8 cellular contexts compared by ENCODE assay signal in the genomic region with DNA sequence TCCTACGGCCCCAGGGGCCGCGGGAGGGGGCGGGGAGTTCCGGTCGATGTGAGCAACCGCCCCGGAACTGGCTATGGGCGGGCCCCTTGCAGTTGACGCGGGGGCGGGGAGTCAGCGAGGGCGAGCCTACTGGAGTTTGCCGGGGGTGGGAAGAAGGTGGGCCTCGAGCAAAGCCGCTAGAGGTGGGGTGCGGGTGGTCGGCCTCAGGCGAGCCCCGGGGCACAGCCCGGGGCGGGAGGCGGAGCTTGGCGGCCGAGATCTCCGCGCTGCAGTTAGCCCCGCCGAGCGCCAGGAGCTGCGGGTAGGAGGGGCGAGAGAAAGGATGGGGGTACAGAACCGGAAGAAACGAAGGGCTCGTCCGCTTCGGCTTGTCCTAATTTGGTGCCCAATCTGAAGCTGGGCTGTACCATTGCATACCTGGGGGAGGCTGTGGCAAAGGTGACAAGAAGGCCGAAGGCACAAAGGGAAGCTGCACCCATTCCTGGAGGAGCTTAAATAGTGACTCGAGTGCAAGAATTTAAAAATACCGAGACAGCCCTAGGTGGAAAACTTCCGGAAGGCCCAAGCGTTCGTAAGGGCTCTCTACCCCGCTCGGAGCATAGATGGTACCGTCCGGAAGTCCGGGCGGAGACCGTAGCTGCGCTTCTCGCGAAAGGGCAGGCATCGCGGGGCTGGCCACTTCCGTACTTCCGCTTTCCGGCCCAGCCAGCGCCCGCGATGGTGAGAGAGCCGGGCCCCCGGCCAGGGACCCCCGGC.
DNase-seq lines count a peak whose midpoint lies in the region; ATAC-seq lines count a peak whose summit lies in the region.

A gene (plus strand): TSS at position 678 of the 756 bp plus-strand sequence. CDS start 40 bp downstream, at position 718.
A gene with protein sequence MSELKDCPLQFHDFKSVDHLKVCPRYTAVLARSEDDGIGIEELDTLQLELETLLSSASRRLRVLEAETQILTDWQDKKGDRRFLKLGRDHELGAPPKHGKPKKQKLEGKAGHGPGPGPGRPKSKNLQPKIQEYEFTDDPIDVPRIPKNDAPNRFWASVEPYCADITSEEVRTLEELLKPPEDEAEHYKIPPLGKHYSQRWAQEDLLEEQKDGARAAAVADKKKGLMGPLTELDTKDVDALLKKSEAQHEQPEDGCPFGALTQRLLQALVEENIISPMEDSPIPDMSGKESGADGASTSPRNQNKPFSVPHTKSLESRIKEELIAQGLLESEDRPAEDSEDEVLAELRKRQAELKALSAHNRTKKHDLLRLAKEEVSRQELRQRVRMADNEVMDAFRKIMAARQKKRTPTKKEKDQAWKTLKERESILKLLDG (minus strand): TSS at position 69 of the 756 bp plus-strand sequence. CDS start 1,007 bp downstream, outside the sequence.

- H3K4me1 ChIP-seq in BLaER1, result peaks cover 37% of the 10 kb centered on the region

- peaks cover 49% of the 10 kb centered on the region for H3K36me3 ChIP-seq in BLaER1

- ATAC-seq in GM19328 (IDR thresholded peaks at IDR 0.05; ENCODE audit: unreplicated experiment) (peak; percentile 69), HG03469 (IDR thresholded peaks at IDR 0.05; ENCODE audit: unreplicated experiment) (peak; percentile 54)

- peak within 1 kb of the TSS; percentile 98 for H3K9ac ChIP-seq in BLaER1

- H3K9me3 ChIP-seq in BLaER1, result no peaks in the 10 kb centered on the region

- peak within 1 kb of the TSS; percentile 94 for H3K4me2 ChIP-seq in BLaER1

- peak; percentile 91 to 95 for DNase-seq in NCI-H526 (lab: John Stamatoyannopoulos, UW)
- peak; percentile 92 for DNase-seq in activated CD4-positive, alpha-beta T cell treated with anti-CD3 and anti-CD28 coated beads for 48 hours
- DNase-seq in stimulated activated CD4-positive, alpha-beta T cell treated with anti-CD3 and anti-CD28 coated beads, Interleukin-1b, Interleukin-23, amount 100 ng/mL, for 24 hours (ENCODE audit: low read depth in 4 of 4, low spot score in 1 of 4), result peak; percentile 74 to 92 (median 82)

- H4K20me1 ChIP-seq in BLaER1, result peaks cover 44% of the 10 kb centered on the region

- peak within 1 kb of the TSS; percentile 99 for H3K27ac ChIP-seq in BLaER1
- H3K27ac ChIP-seq in cingulate gyrus (ENCODE audit: low read depth, low read length), result peak within 1 kb of the TSS; percentile 100
- H3K27ac ChIP-seq in layer of hippocampus (ENCODE audit: low read depth, low read length), result peak within 1 kb of the TSS; percentile 99

- H3K4me3 ChIP-seq in BLaER1, result peak within 1 kb of the TSS; percentile 98

- H3K27me3 ChIP-seq in BLaER1 (no peaks in the 10 kb centered on the region), layer of hippocampus (ENCODE audit: control insufficient read depth, insufficient read depth, low read length) (no peaks in the 10 kb centered on the region)

Comparison
In these comparisons a context has a peak if more than half of its experiments do, and no peak if none do; other contexts are left out.
1. Peak in every context shown above with its lines: DNase-seq, ATAC-seq, H3K4me3 ChIP-seq and H3K27ac ChIP-seq.